ENCODE assay signal across 8 cellular contexts in genomic region chr3:69922521-69923000, GRCh38.
"Had no signal": no experiment of that assay in that cellular context is flagged by ENCODE, and none has a peak within 500 bp of the region (broad histone marks: within the 10 kb centered on the region; RNA-seq: fewer than 3 reads in every experiment).

No MANE protein-coding gene starts in this region.

- H3K4me1 Mint-ChIP-seq: IgD-negative memory B cell had no signal

- H2AFZ ChIP-seq: GM23248 had no signal

- H3K9ac ChIP-seq: GM23248 had no signal

- DNase-seq: GM23248, GOT3, H7, HFFc6, KBM-7 had no signal

- H3K27ac ChIP-seq: GM23248, HL-60 had no signal

- H3K27ac Mint-ChIP-seq: HFFc6, IgD-negative memory B cell had no signal

- H3K4me3 ChIP-seq: GM23248, HAP-1 had no signal

- H3K36me3 Mint-ChIP-seq: IgD-negative memory B cell had no signal

- H3K9me3 Mint-ChIP-seq: HFFc6 had no signal

- H3K4me1 ChIP-seq: HAP-1 had no signal

- H3K9me3 ChIP-seq: HAP-1 had no signal

- H3K36me3 ChIP-seq: HAP-1 had no signal

- H3K4me3 Mint-ChIP-seq: HFFc6, IgD-negative memory B cell had no signal

- H3K27me3 Mint-ChIP-seq: IgD-negative memory B cell had no signal
